Comparison of ENCODE assay signal across 13 cellular contexts in the genomic region with DNA sequence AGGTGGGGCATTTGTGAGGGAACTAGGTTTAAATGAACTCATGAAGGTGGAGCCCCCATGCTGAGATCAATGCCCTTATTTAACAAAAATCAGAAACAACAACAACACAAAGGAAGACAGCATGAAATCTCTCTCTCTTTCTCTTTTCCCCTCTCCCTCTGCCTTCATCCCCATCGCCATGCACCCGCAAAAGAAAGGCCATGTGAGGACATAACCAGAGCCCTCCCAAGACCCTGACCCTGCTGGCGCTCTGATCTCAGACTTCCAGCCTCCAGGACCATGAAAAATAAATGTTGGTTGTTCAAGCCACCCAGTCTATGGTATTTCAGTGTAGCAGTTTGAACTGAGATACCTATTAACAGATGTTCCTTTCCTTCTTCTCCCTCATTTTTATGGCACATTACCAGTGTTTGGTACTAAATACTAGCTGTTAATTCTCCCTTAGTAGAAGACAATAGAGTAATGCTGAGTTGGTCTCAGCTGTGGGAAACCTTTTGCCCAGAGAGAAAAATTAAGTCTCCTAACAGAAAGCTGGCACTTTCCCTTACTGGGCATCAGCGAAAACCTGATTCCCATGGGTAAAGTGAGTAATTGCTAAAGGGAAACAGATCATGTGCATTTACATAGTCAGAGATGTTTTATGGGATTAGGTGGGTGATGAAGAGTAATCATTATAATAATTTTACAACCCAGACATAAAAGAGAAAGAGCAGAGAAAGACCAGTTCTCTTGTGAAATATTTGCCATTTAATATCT.
DNase-seq lines count a peak whose midpoint lies in the region; ATAC-seq and TF ChIP-seq lines count a peak whose summit lies in the region.
"Had no signal": no experiment of that assay in that cellular context is flagged by ENCODE, and none has a peak within 500 bp of the region (broad histone marks: within the 10 kb centered on the region; RNA-seq: fewer than 3 reads in every experiment).

No MANE protein-coding gene starts in this region.

- TF ChIP-seq CTCF in ascending aorta (IDR thresholded peaks at IDR 0.05): no peak

- ATAC-seq in GM21576 (IDR thresholded peaks at IDR 0.05; ENCODE audit: unreplicated experiment) (no peak), GM19328 (IDR thresholded peaks at IDR 0.05; ENCODE audit: unreplicated experiment) (no peak)
- ATAC-seq: activated CD8-positive, alpha-beta T cell treated with anti-CD3 and anti-CD28 coated beads, Interleukin-2, amount 10 ng/mL, durations not matched to agents 7 days and 5 days had no signal

- peak; percentile 10 for DNase-seq in G401 (ENCODE audit: low spot score)
- DNase-seq in NCI-H446 treated with DMSO at 0.1 percent for 48 hours (lab: John Stamatoyannopoulos, UW): peak; percentile 62
- peak; percentile 85 for DNase-seq in fibroblast of gingiva (ENCODE audit: low read depth)
- no peak for DNase-seq in activated T-cell treated with anti-CD3 and anti-CD28 coated beads, Interleukin-2, amount 50 U/mL, for 48 hours
- DNase-seq in ascending aorta (ENCODE audit: low spot score in 2 of 2): no peak
- DNase-seq: activated CD8-positive, alpha-beta T cell treated with anti-CD3 and anti-CD28 coated beads, Interleukin-2, amount 10 ng/mL, durations not matched to agents 7 days and 5 days; CD4-positive, alpha-beta memory T cell; NCI-H1417; NCI-H2227 treated with DMSO at 0.1 percent for 48 hours; SK-N-SH had no signal

- H3K4me3 ChIP-seq in skeletal muscle satellite cell (ENCODE audit: low read length): no peak overlapping the region
- no peak overlapping the region for H3K4me3 ChIP-seq in ascending aorta

- peaks cover 18% of the 10 kb centered on the region for H3K4me1 ChIP-seq in skeletal muscle satellite cell (ENCODE audit: control insufficient read depth, insufficient read depth, low read length)
- peaks cover 0 to 8% of the 10 kb centered on the region in 2 donors for H3K4me1 ChIP-seq in ascending aorta

- H3K36me3 ChIP-seq in skeletal muscle satellite cell (ENCODE audit: insufficient read depth, low read length) (no peaks in the 10 kb centered on the region), ascending aorta (no peaks in the 10 kb centered on the region)

- peak overlapping the region; percentile 4 for H3K9ac ChIP-seq in skeletal muscle satellite cell (ENCODE audit: low read depth, low read length)
- H3K9ac ChIP-seq: SK-N-SH had no signal

- in situ Hi-C loops in G401 (cut with HindIII; ENCODE audit: low sequenced_read_pairs): no loop called here

- H3K27me3 ChIP-seq in skeletal muscle satellite cell (ENCODE audit: control insufficient read depth, insufficient read depth, low read length): no peaks in the 10 kb centered on the region
- no peaks in the 10 kb centered on the region for H3K27me3 ChIP-seq in ascending aorta

- intact Hi-C loops in ascending aorta (cut with DNase I): no loop called here

- H3K4me2 ChIP-seq in skeletal muscle satellite cell (ENCODE audit: low read length): peak overlapping the region; percentile 71
- H3K4me2 ChIP-seq: SK-N-SH had no signal

- H3K27ac ChIP-seq in ascending aorta: peak overlapping the region in 1 of 2 donors; percentile 11

- H3K9me3 ChIP-seq in skeletal muscle satellite cell (replicated peaks; ENCODE audit: low read length) (no peaks in the 10 kb centered on the region), ascending aorta (no peaks in the 10 kb centered on the region)
- H3K9me3 ChIP-seq: SK-N-SH had no signal

Comparison
In these comparisons a context has a peak if more than half of its experiments do, and no peak if none do; other contexts are left out.
1. DNase-seq: peak in G401 (single experiment), NCI-H446 treated with DMSO at 0.1 percent for 48 hours (single experiment) and fibroblast of gingiva (single experiment); none in activated T-cell treated with anti-CD3 and anti-CD28 coated beads, Interleukin-2, amount 50 U/mL, for 48 hours (0 of 2) and ascending aorta (0 of 2).